Comparison of ENCODE assay signal across 36 cellular contexts in the genomic region with DNA sequence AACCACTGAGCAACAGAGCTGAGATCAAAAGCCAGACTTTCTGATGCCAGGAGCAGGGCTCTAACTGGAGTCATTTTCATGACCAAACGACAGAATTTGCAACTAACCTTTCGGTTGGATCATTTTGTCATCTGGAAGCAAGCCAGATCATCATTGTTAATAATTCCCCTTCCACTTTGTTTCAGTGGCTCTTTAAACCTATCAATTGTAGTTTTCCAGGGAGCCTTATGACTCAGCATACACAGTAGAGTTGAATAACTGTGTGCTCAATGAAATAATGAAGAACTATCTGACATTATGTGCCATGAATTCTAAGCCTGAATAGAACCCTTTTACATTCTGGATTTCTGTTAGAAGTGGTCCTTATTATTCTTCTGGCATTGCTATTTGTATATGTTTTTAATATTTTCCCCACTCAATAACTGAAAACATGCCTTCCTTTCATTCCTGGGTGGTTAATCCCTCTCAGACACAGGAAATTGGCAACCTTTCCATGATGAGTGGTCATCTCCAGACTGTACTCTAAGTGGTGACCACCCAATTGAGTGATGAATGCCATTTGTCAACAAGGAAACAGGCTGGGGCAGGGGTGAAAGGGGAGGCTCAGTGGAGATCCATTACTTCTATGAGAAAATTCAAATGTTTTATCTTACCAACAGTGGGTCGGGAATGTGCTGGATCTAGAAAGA.
DNase-seq lines count a peak whose midpoint lies in the region; ATAC-seq, FAIRE-seq and TF ChIP-seq lines count a peak whose summit lies in the region.
"Had no signal": no experiment of that assay in that cellular context is flagged by ENCODE, and none has a peak within 500 bp of the region (broad histone marks: within the 10 kb centered on the region; RNA-seq: fewer than 3 reads in every experiment).

No MANE protein-coding gene starts in this region.

- no peaks in the 10 kb centered on the region for H4K20me1 ChIP-seq in K562 (replicated peaks; ENCODE audit: control insufficient read depth, insufficient read depth, low read length)
- H4K20me1 ChIP-seq: BLaER1 had no signal

- in situ Hi-C loops in K562 (cut with MboI): no loop called here

- intact Hi-C loops in K562 (cut with micrococcal nuclease) (no loop called here), testis (cut with DNase I; ENCODE audit: low total_unique reads) (no loop called here)

- no peak for TF ChIP-seq EP300 in K562 (IDR thresholded peaks at IDR 0.05; ENCODE audit: low read length)

- no peak for DNase-seq in GM12892 (ENCODE audit: insufficient read length)
- DNase-seq in K562 (ENCODE audit: extremely low read depth in 1 of 4, low spot score in 3 of 4): no peak
- peak; percentile 13 for DNase-seq in kidney glomerular epithelial cell (lab: John Stamatoyannopoulos, UW)
- DNase-seq in BE2C: no peak
- no peak for DNase-seq in testis
- DNase-seq in LoVo (ENCODE audit: low spot score): no peak
- DNase-seq: activated CD4-positive, alpha-beta T cell treated with anti-CD3 and anti-CD28 coated beads for 36 hours; activated CD8-positive, alpha-beta T cell treated with anti-CD3 and anti-CD28 coated beads, Interleukin-2, amount 10 ng/mL, durations not matched to agents 7 days and 5 days; activated naive CD4-positive, alpha-beta T cell treated with anti-CD3 and anti-CD28 coated beads for 36 hours; DMS79 treated with DMSO at 0.1 percent for 48 hours; head of caudate nucleus; islet precursor cell; KBM-7; midbrain; naive thymus-derived CD4-positive, alpha-beta T cell; NCI-H1930; NCI-H226; NCI-H526 treated with DMSO at 0.1 percent for 48 hours; NK-92 treated with Interleukin-12 subunit alpha and Interleukin-12 subunit beta, amount 100 ng/mL, for 24 hours; PC-9; SHP77 treated with DMSO at 0.1 percent for 48 hours; stimulated activated CD4-positive, alpha-beta T cell treated with anti-CD3 and anti-CD28 coated beads, Interleukin-12 subunit alpha, Interleukin-12 subunit beta, amount 100 ng/mL, for 4 hours; stimulated activated CD4-positive, alpha-beta T cell treated with anti-CD3 and anti-CD28 coated beads, Interleukin-4, amount 100 ng/mL, for 1 hour; stomach; SW 1271; thyroid gland had no signal

- H3K79me2 ChIP-seq in ACC112 (ENCODE audit: control insufficient read depth, insufficient read depth, low read length, unreplicated experiment) (no peaks in the 10 kb centered on the region), K562 (ENCODE audit: control insufficient read depth, insufficient read depth, low read length) (no peaks in the 10 kb centered on the region)

- H3K27ac ChIP-seq in ACC112 (ENCODE audit: low read depth, low read length): peak overlapping the region; percentile 72
- H3K27ac ChIP-seq in K562 (ENCODE audit: extremely low read depth, low read depth, low read length): no peak overlapping the region
- no peak overlapping the region for H3K27ac ChIP-seq in testis
- H3K27ac ChIP-seq: BLaER1, breast epithelium, PC-9, prostate gland, stomach, thyroid gland had no signal

- H3K4me1 ChIP-seq in ACC112 (ENCODE audit: control insufficient read depth, insufficient read depth, low read length, unreplicated experiment): peaks cover 30% of the 10 kb centered on the region
- H3K4me1 ChIP-seq in K562 (replicated peaks in 1 of 2; ENCODE audit: control insufficient read depth in 2 of 2, insufficient read depth in 2 of 2, low read length in 2 of 2): peaks cover 0 to 3% of the 10 kb centered on the region in 2 experiments; a peak in 3 of 5 replicates
- peaks cover 19% of the 10 kb centered on the region for H3K4me1 ChIP-seq in BE2C
- H3K4me1 ChIP-seq in testis: no peaks in the 10 kb centered on the region
- H3K4me1 ChIP-seq: breast epithelium, prostate gland, stomach, thyroid gland had no signal

- peak; percentile 14 for FAIRE-seq in GM12892 (lab: Jason Lieb, UNC)
- FAIRE-seq in K562 (lab: Jason Lieb, UNC): no peak
- FAIRE-seq: A204.1, GM18507, H54, HTR-8/SVneo had no signal

- H3K9me1 ChIP-seq in K562 (ENCODE audit: control insufficient read depth, insufficient read depth, low read length): no peaks in the 10 kb centered on the region

- H3K36me3 ChIP-seq in ACC112 (ENCODE audit: insufficient read depth, low read length) (no peaks in the 10 kb centered on the region), K562 (ENCODE audit: control insufficient read depth, insufficient read depth, low read length) (no peaks in the 10 kb centered on the region), BE2C (no peaks in the 10 kb centered on the region), testis (ENCODE audit: low read depth, missing control alignments) (no peaks in the 10 kb centered on the region)
- H3K36me3 ChIP-seq: BLaER1, breast epithelium, prostate gland, stomach, thyroid gland had no signal

- CTCF ChIA-PET in K562 (lab: Yijun Ruan, JAX; ENCODE audit: low intra/inter-chr PET ratio): no interaction called here

- H3K9me3 ChIP-seq in K562 (replicated peaks; ENCODE audit: control insufficient read depth, insufficient read depth, low read depth, low read length): no peaks in the 10 kb centered on the region
- no peaks in the 10 kb centered on the region for H3K9me3 ChIP-seq in BE2C
- no peaks in the 10 kb centered on the region for H3K9me3 ChIP-seq in testis
- H3K9me3 ChIP-seq: BLaER1, breast epithelium, prostate gland, stomach, thyroid gland had no signal

- WGBS in K562 (ENCODE audit: insufficient coverage, low coverage, missing lambda C conversion rate): 8% methylated on average over 3 of the region's 3 CpGs
- 85 to 95% methylated on average over 2 to 3 of the region's 3 CpGs for WGBS in testis, 2 donors

- H3K27me3 ChIP-seq in ACC112 (ENCODE audit: insufficient read depth, low read length) (no peaks in the 10 kb centered on the region), K562 (ENCODE audit: control insufficient read depth in 2 of 2, insufficient read depth in 2 of 2, low read length in 2 of 2) (no peaks in the 10 kb centered on the region), BE2C (no peaks in the 10 kb centered on the region), testis (no peaks in the 10 kb centered on the region)
- H3K27me3 ChIP-seq: BLaER1, stomach, thyroid gland had no signal

- TF ChIP-seq POLR2A in GM12892 (IDR thresholded peaks at IDR 0.05; ENCODE audit: low read depth, low read length) (no peak), K562 (conservative IDR thresholded peaks at IDR 0.05) (no peak), testis (IDR thresholded peaks at IDR 0.05) (no peak)

- no peak overlapping the region for H3K9ac ChIP-seq in K562 (ENCODE audit: insufficient read depth in 1 of 2, low read depth in 2 of 2, low read length in 2 of 2)
- H3K9ac ChIP-seq: BLaER1 had no signal

- H3K4me3 ChIP-seq in ACC112 (ENCODE audit: low read depth, low read length): no peak overlapping the region
- no peak overlapping the region for H3K4me3 ChIP-seq in K562
- no peak overlapping the region for H3K4me3 ChIP-seq in BE2C (ENCODE audit: low read depth, low read length)
- no peak overlapping the region for H3K4me3 ChIP-seq in testis
- H3K4me3 ChIP-seq: BLaER1, breast epithelium, PC-9, prostate gland, stomach, thyroid gland had no signal

- no peak overlapping the region for H3K4me2 ChIP-seq in K562 (ENCODE audit: insufficient read depth, low read length)
- H3K4me2 ChIP-seq: BLaER1, PC-9 had no signal

- POLR2A ChIA-PET in K562 (lab: Yijun Ruan, JAX): interaction anchor here (0.8 kb wide), 1 partner anchor 20 kb away, joined by 3 read pairs; no protein-coding TSS in a partner anchor

- H2AFZ ChIP-seq in ACC112 (ENCODE audit: low read length, unreplicated experiment) (no peak overlapping the region), K562 (ENCODE audit: low read depth, low read length) (no peak overlapping the region)
- H2AFZ ChIP-seq: PC-9 had no signal

- TF ChIP-seq RAD21 in K562 (CRISPR knock-in tag; conservative IDR thresholded peaks at IDR 0.05 in 1 of 2, IDR thresholded peaks at IDR 0.05 in 1 of 2): no peak

- BruUV-seq in K562 (replicated peaks; lab: Mats Ljungman, UMichigan): no TSS peak

- no peak for TF ChIP-seq CTCF in K562 (IDR thresholded peaks at IDR 0.05 in 2 of 3, conservative IDR thresholded peaks at IDR 0.05 in 1 of 3; ENCODE audit: insufficient read depth in 2 of 3, low read depth in 1 of 3, low read length in 3 of 3)
- TF ChIP-seq CTCF in BE2C (IDR thresholded peaks at IDR 0.05; ENCODE audit: low read depth, low read length): no peak
- TF ChIP-seq CTCF in testis (IDR thresholded peaks at IDR 0.05): no peak

- ATAC-seq in K562 (no peak), HG02852 (IDR thresholded peaks at IDR 0.05; ENCODE audit: unreplicated experiment) (no peak)
- ATAC-seq: activated CD4-positive, alpha-beta T cell treated with anti-CD3 and anti-CD28 coated beads for 36 hours; activated CD8-positive, alpha-beta T cell treated with anti-CD3 and anti-CD28 coated beads, Interleukin-2, amount 10 ng/mL, durations not matched to agents 7 days and 5 days; naive thymus-derived CD4-positive, alpha-beta T cell; sciatic nerve had no signal

TF ChIP-seq in K562, 482 proteins besides CTCF, POLR2A, EP300 and RAD21:
- TF ChIP-seq NFE2 (IDR thresholded peaks at IDR 0.05; ENCODE audit: low read depth): peak; percentile 51
- 0 out of 2 replicates have a peak, but pooled peaks have one; percentile 4 for TF ChIP-seq ZNF316 (IDR thresholded peaks at IDR 0.05)
- TF ChIP-seq STAG1 (CRISPR knock-in tag; IDR thresholded peaks at IDR 0.05; ENCODE audit: borderline replicate concordance): no peak
- TF ChIP-seq ZNF121 (CRISPR knock-in tag; conservative IDR thresholded peaks at IDR 0.05): no peak
- no peak for TF ChIP-seq JUNB (CRISPR knock-in tag; conservative IDR thresholded peaks at IDR 0.05)
- 0 out of 2 replicates have a peak, but pooled peaks have one; percentile 20 for TF ChIP-seq NFIC (IDR thresholded peaks at IDR 0.05)
- TF ChIP-seq MAFG (tag; conservative IDR thresholded peaks at IDR 0.05): peak; percentile 51; the same call in 1 of the 2 replicates
- TF ChIP-seq ELF1 (tag; IDR thresholded peaks at IDR 0.05): no peak
